ENCODE assay signal across 9 cellular contexts in the genomic region with DNA sequence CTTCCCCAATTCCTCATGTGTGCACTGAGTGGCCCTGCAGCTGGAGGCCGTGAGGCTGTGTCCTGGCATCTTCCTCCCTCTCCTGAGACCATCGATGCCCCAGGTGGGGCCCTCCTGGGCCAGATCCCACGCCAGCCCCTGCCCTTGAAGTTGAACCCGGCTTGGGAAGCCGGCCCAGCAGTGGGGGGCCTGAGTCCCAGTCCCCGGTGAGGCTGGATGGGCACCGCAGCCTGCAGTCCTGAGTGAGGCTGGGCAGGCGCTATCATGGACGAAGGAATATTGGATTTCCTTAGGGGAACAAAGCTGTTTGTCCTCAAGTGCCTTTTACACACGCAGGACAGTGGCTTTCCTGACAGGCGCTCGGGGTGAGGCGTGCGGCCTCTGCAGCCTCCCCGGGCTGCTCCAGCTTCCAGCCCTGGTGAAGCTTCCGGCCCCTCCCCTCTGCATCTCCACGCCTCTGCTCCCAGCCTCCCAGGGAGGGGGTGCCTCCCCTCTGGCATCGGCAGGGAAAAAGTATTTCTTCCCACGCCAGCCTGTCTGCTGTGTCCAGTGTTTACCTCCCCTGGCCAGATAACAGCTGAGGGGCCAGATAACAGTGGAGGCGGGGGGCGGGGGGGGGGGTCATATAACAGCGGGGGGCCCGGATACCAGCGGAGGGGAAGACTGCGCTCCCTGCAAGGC.
DNase-seq lines count a peak whose midpoint lies in the region; ATAC-seq and TF ChIP-seq lines count a peak whose summit lies in the region.
"Had no signal": no experiment of that assay in that cellular context is flagged by ENCODE, and none has a peak within 500 bp of the region (broad histone marks: within the 10 kb centered on the region; RNA-seq: fewer than 3 reads in every experiment).

No MANE protein-coding gene starts in this region.

- intact Hi-C loops in tibial artery (cut with DNase I; ENCODE audit: low total_unique reads) (loop anchor here (5.0 kb wide), 1 partner anchor 81 kb away; no protein-coding TSS in a partner anchor), mammary epithelial cell (cut with micrococcal nuclease) (no loop called here)
- intact Hi-C loops in activated naive CD4-positive, alpha-beta T cell treated with anti-CD3 and anti-CD28 coated beads for 36 hours (cut with micrococcal nuclease), result no loop called here

- H3K9ac ChIP-seq in HUES6 (ENCODE audit: low read length), result peak overlapping the region; percentile 43
- no peak overlapping the region for H3K9ac ChIP-seq in mammary epithelial cell (ENCODE audit: insufficient read depth, low read length)

- no peak overlapping the region for H3K4me3 ChIP-seq in HUES6 (ENCODE audit: low read depth, low read length)
- peak overlapping the region in 1 of 2 donors; percentile 13 for H3K4me3 ChIP-seq in tibial artery
- H3K4me3 ChIP-seq in mammary epithelial cell (replicated peaks in 1 of 3; ENCODE audit: insufficient read depth in 1 of 3, low read depth in 2 of 3, low read length in 3 of 3), result no peak overlapping the region
- H3K4me3 ChIP-seq: lung had no signal

- H3K27me3 Mint-ChIP-seq in chondrocyte (ENCODE audit: low read depth) (no peaks in the 10 kb centered on the region), memory B cell (no peaks in the 10 kb centered on the region)
- H3K27me3 Mint-ChIP-seq in activated naive CD4-positive, alpha-beta T cell treated with anti-CD3 and anti-CD28 coated beads for 36 hours (ENCODE audit: low read depth), result no peaks in the 10 kb centered on the region

- H3K9me3 Mint-ChIP-seq in chondrocyte (ENCODE audit: low read depth) (no peaks in the 10 kb centered on the region), memory B cell (no peaks in the 10 kb centered on the region)
- no peaks in the 10 kb centered on the region for H3K9me3 Mint-ChIP-seq in activated naive CD4-positive, alpha-beta T cell treated with anti-CD3 and anti-CD28 coated beads for 36 hours

- CTCF ChIA-PET in activated naive CD4-positive, alpha-beta T cell treated with anti-CD3 and anti-CD28 coated beads for 36 hours (lab: Charles Lee), result no interaction called here
- CTCF ChIA-PET in mammary epithelial cell (lab: Charles Lee; ENCODE audit: low non-redundant PET), result no interaction called here

- H3K4me1 ChIP-seq in HUES6 (ENCODE audit: control insufficient read depth, insufficient read depth, low read length), result peaks cover 74% of the 10 kb centered on the region
- H3K4me1 ChIP-seq in tibial artery, result peaks cover 0 to 39% (median 30%) of the 10 kb centered on the region in 4 donors
- no peaks in the 10 kb centered on the region for H3K4me1 ChIP-seq in mammary epithelial cell (ENCODE audit: insufficient read depth, low read length)

- H3K4me2 ChIP-seq in mammary epithelial cell (ENCODE audit: insufficient read depth, low read depth, low read length), result no peak overlapping the region

- H3K4me1 Mint-ChIP-seq in chondrocyte (ENCODE audit: low read depth), result peaks cover 38% of the 10 kb centered on the region
- peaks cover 33% of the 10 kb centered on the region for H3K4me1 Mint-ChIP-seq in memory B cell
- peaks cover 31% of the 10 kb centered on the region for H3K4me1 Mint-ChIP-seq in activated naive CD4-positive, alpha-beta T cell treated with anti-CD3 and anti-CD28 coated beads for 36 hours (ENCODE audit: low read depth)

- H3K79me2 ChIP-seq in mammary epithelial cell (ENCODE audit: insufficient read depth, low read length), result no peaks in the 10 kb centered on the region

- H3K27ac ChIP-seq in HUES6 (ENCODE audit: low read depth, low read length), result peak overlapping the region; percentile 61; the same call in 1 of the 2 replicates
- peak overlapping the region; percentile 17 to 55 for H3K27ac ChIP-seq in tibial artery
- no peak overlapping the region for H3K27ac ChIP-seq in mammary epithelial cell (ENCODE audit: insufficient read depth, low read depth, low read length)

- DNase-seq in chondrocyte (ENCODE audit: low spot score) (no peak), memory B cell (ENCODE audit: low spot score in 2 of 2) (no peak), tibial artery (peak; percentile 51 to 86), mammary epithelial cell (no peak)
- no peak for DNase-seq in activated naive CD4-positive, alpha-beta T cell treated with anti-CD3 and anti-CD28 coated beads for 36 hours
- DNase-seq in activated naive CD4-positive, alpha-beta T cell treated with Interleukin-2 at 50 U/mL for 16 hours, result no peak

- no peaks in the 10 kb centered on the region for H3K27me3 ChIP-seq in HUES6 (ENCODE audit: control insufficient read depth, insufficient read depth, low read length)
- H3K27me3 ChIP-seq in tibial artery, result no peaks in the 10 kb centered on the region
- H3K27me3 ChIP-seq in mammary epithelial cell (ENCODE audit: insufficient read depth, low read length), result no peaks in the 10 kb centered on the region

- WGBS in mammary epithelial cell (ENCODE audit: low coverage, missing lambda C conversion rate), result 81% methylated on average over 10 of the region's 25 CpGs

- in situ Hi-C loops in mammary epithelial cell (cut with MboI; ENCODE audit: low sequenced_read_pairs in 2 of 2), result no loop called here

- peak overlapping the region; percentile 32 for H3K27ac Mint-ChIP-seq in chondrocyte (ENCODE audit: unreplicated experiment)
- H3K27ac Mint-ChIP-seq in memory B cell, result peak overlapping the region; percentile 100
- H3K27ac Mint-ChIP-seq in activated naive CD4-positive, alpha-beta T cell treated with anti-CD3 and anti-CD28 coated beads for 36 hours, result no peak overlapping the region

- TF ChIP-seq CTCF in chondrocyte (IDR thresholded peaks at IDR 0.05) (no peak), tibial artery (IDR thresholded peaks at IDR 0.05) (no peak), mammary epithelial cell (conservative IDR thresholded peaks at IDR 0.05 in 1 of 2, IDR thresholded peaks at IDR 0.05 in 1 of 2; ENCODE audit: extremely low read depth in 1 of 2, insufficient read depth in 1 of 2, low read depth in 1 of 2, low read length in 2 of 2) (no peak)

- ATAC-seq in memory B cell (ENCODE audit: low read depth), result no peak
- ATAC-seq in GM21529 (IDR thresholded peaks at IDR 0.05; ENCODE audit: unreplicated experiment), result no peak

- H4K20me1 ChIP-seq in mammary epithelial cell (ENCODE audit: insufficient read depth, low read length), result no peaks in the 10 kb centered on the region

- H3K36me3 ChIP-seq in HUES6 (ENCODE audit: control insufficient read depth, insufficient read depth, low read length), result 0 out of 2 replicates have a peak, but pooled peaks cover 5% of the 10 kb centered on the region
- peaks cover 11 to 71% (median 21%) of the 10 kb centered on the region in 3 donors for H3K36me3 ChIP-seq in tibial artery
- H3K36me3 ChIP-seq in mammary epithelial cell (ENCODE audit: insufficient read depth, low read length), result no peaks in the 10 kb centered on the region

- peaks cover 6% of the 10 kb centered on the region for H3K36me3 Mint-ChIP-seq in chondrocyte (ENCODE audit: low read depth)
- peaks cover 2% of the 10 kb centered on the region for H3K36me3 Mint-ChIP-seq in memory B cell
- no peaks in the 10 kb centered on the region for H3K36me3 Mint-ChIP-seq in activated naive CD4-positive, alpha-beta T cell treated with anti-CD3 and anti-CD28 coated beads for 36 hours (ENCODE audit: low read depth)

- no TSS peak for BruUV-seq in mammary epithelial cell (replicated peaks; lab: Mats Ljungman, UMichigan)

- H3K9me3 ChIP-seq in HUES6 (ENCODE audit: control insufficient read depth, insufficient read depth, low read depth, low read length) (no peaks in the 10 kb centered on the region), tibial artery (no peaks in the 10 kb centered on the region), mammary epithelial cell (replicated peaks; ENCODE audit: insufficient read depth, low read length) (no peaks in the 10 kb centered on the region)

- dilution Hi-C loops in mammary epithelial cell (cut with HindIII; ENCODE audit: low sequenced_read_pairs), result no loop called here

- H2AFZ ChIP-seq in mammary epithelial cell (ENCODE audit: low read depth, low read length), result no peak overlapping the region

- H3K4me3 Mint-ChIP-seq in chondrocyte (ENCODE audit: unreplicated experiment) (no peak overlapping the region), memory B cell (peak overlapping the region; percentile 72)
- no peak overlapping the region for H3K4me3 Mint-ChIP-seq in activated naive CD4-positive, alpha-beta T cell treated with anti-CD3 and anti-CD28 coated beads for 36 hours

Comparison
In these comparisons a context has a peak if more than half of its experiments do, and no peak if none do; other contexts are left out.
1. DNase-seq: peak in tibial artery (2 of 2); none in chondrocyte (single experiment), memory B cell (0 of 2), activated naive CD4-positive, alpha-beta T cell treated with anti-CD3 and anti-CD28 coated beads for 36 hours (single experiment), mammary epithelial cell (single experiment) and activated naive CD4-positive, alpha-beta T cell treated with Interleukin-2 at 50 U/mL for 16 hours (single experiment).